ENCODE assay signal across 15 cellular contexts in genomic region chr11:93717501-93717900, GRCh38.
DNase-seq lines count a peak whose midpoint lies in the region; ATAC-seq, FAIRE-seq and TF ChIP-seq lines count a peak whose summit lies in the region.
"Had no signal": no experiment of that assay in that cellular context is flagged by ENCODE, and none has a peak within 500 bp of the region (broad histone marks: within the 10 kb centered on the region; RNA-seq: fewer than 3 reads in every experiment).

No MANE protein-coding gene starts in this region.

- H3K27me3 Mint-ChIP-seq in activated T-cell treated with anti-CD3 and anti-CD28 coated beads, Interleukin-2, amount 50 U/mL, for 24 hours: no peaks in the 10 kb centered on the region

- peak overlapping the region; percentile 32 for H3K27ac Mint-ChIP-seq in activated T-cell treated with anti-CD3 and anti-CD28 coated beads, Interleukin-2, amount 50 U/mL, for 24 hours
- peak overlapping the region; percentile 78 for H3K27ac Mint-ChIP-seq in stimulated activated effector memory CD8-positive, alpha-beta T cell treated with anti-CD3 and anti-CD28 coated beads, Interleukin-12 subunit alpha, Interleukin-12 subunit beta, amount 100 ng/mL, for 72 hours

- H3K36me3 Mint-ChIP-seq in activated T-cell treated with anti-CD3 and anti-CD28 coated beads, Interleukin-2, amount 50 U/mL, for 24 hours (ENCODE audit: low read depth): peaks cover 90% of the 10 kb centered on the region
- peaks cover 81% of the 10 kb centered on the region for H3K36me3 Mint-ChIP-seq in stimulated activated effector memory CD8-positive, alpha-beta T cell treated with anti-CD3 and anti-CD28 coated beads, Interleukin-12 subunit alpha, Interleukin-12 subunit beta, amount 100 ng/mL, for 72 hours

- no peak for TF ChIP-seq CTCF in brain microvascular endothelial cell (IDR thresholded peaks at IDR 0.05; ENCODE audit: low read depth, low read length, missing control alignments)

- H3K36me3 ChIP-seq in brain microvascular endothelial cell (replicated peaks): peaks cover 11% of the 10 kb centered on the region

- H3K4me3 Mint-ChIP-seq in activated T-cell treated with anti-CD3 and anti-CD28 coated beads, Interleukin-2, amount 50 U/mL, for 24 hours: no peak overlapping the region
- H3K4me3 Mint-ChIP-seq in stimulated activated effector memory CD8-positive, alpha-beta T cell treated with anti-CD3 and anti-CD28 coated beads, Interleukin-12 subunit alpha, Interleukin-12 subunit beta, amount 100 ng/mL, for 72 hours: no peak overlapping the region

- no peak overlapping the region for H3K27ac ChIP-seq in brain microvascular endothelial cell
- H3K27ac ChIP-seq: KMS-11, pancreas, upper lobe of right lung had no signal

- no peak overlapping the region for H3K4me3 ChIP-seq in brain microvascular endothelial cell (ENCODE audit: low read depth, low read length)
- H3K4me3 ChIP-seq: pancreas, upper lobe of right lung had no signal

- in situ Hi-C loops in brain microvascular endothelial cell (cut with HindIII; ENCODE audit: low pct_ligation_motif_present, low sequenced_read_pairs): no loop called here

- H3K27me3 ChIP-seq in brain microvascular endothelial cell (replicated peaks): no peaks in the 10 kb centered on the region
- H3K27me3 ChIP-seq: pancreas, upper lobe of right lung had no signal

- no peaks in the 10 kb centered on the region for H3K9me3 Mint-ChIP-seq in activated T-cell treated with anti-CD3 and anti-CD28 coated beads, Interleukin-2, amount 50 U/mL, for 24 hours
- no peaks in the 10 kb centered on the region for H3K9me3 Mint-ChIP-seq in stimulated activated effector memory CD8-positive, alpha-beta T cell treated with anti-CD3 and anti-CD28 coated beads, Interleukin-12 subunit alpha, Interleukin-12 subunit beta, amount 100 ng/mL, for 72 hours

- H3K4me1 Mint-ChIP-seq in activated T-cell treated with anti-CD3 and anti-CD28 coated beads, Interleukin-2, amount 50 U/mL, for 24 hours (ENCODE audit: low read depth): peaks cover 23% of the 10 kb centered on the region
- H3K4me1 Mint-ChIP-seq in stimulated activated effector memory CD8-positive, alpha-beta T cell treated with anti-CD3 and anti-CD28 coated beads, Interleukin-12 subunit alpha, Interleukin-12 subunit beta, amount 100 ng/mL, for 72 hours: peaks cover 36% of the 10 kb centered on the region

- ATAC-seq in stimulated activated effector memory CD8-positive, alpha-beta T cell treated with anti-CD3 and anti-CD28 coated beads, Interleukin-12 subunit alpha, Interleukin-12 subunit beta, amount 100 ng/mL, for 72 hours: no peak
- ATAC-seq: pancreas, upper lobe of right lung had no signal

- no peak for DNase-seq in activated T-cell treated with anti-CD3 and anti-CD28 coated beads, Interleukin-2, amount 50 U/mL, for 24 hours
- no peak for DNase-seq in activated T-cell treated with anti-CD3 and anti-CD28 coated beads, Interleukin-2, amount 50 U/mL, for 1 hour
- DNase-seq in RCC 7860 (ENCODE audit: low spot score) (peak; percentile 11), brain microvascular endothelial cell (peak; percentile 18)
- DNase-seq in stimulated activated effector memory CD8-positive, alpha-beta T cell treated with anti-CD3 and anti-CD28 coated beads, Interleukin-12 subunit alpha, Interleukin-12 subunit beta, amount 100 ng/mL, for 72 hours (ENCODE audit: low spot score in 2 of 2): no peak
- no peak for DNase-seq in stimulated activated naive CD4-positive, alpha-beta T cell treated with Interleukin-2 at 50 U/mL for 16 hours (lab: John Stamatoyannopoulos, UW)
- DNase-seq in activated CD4-positive, CD25-positive, alpha-beta regulatory T cell (lab: John Stamatoyannopoulos, UW): no peak
- no peak for DNase-seq in activated CD4-positive, CD25-positive, alpha-beta regulatory T cell treated with anti-CD3 and anti-CD28 coated beads, Interleukin-2, amount 50 U/mL, for 72 hours
- DNase-seq: activated CD4-positive, alpha-beta T cell treated with anti-CD3 and anti-CD28 coated beads, Interleukin-2, amount 50 U/mL, for 4 hours; activated gamma-delta T cell; effector memory CD4-positive, alpha-beta T cell; hypothalamus; pancreas; upper lobe of right lung had no signal

- FAIRE-seq in RCC 7860 (lab: Jason Lieb, UNC): no peak
- FAIRE-seq: pancreas had no signal

Comparison
In these comparisons a context has a peak if more than half of its experiments do, and no peak if none do; other contexts are left out.
1. DNase-seq: peak in RCC 7860 (single experiment) and brain microvascular endothelial cell (single experiment); none in activated T-cell treated with anti-CD3 and anti-CD28 coated beads, Interleukin-2, amount 50 U/mL, for 24 hours (single experiment), activated T-cell treated with anti-CD3 and anti-CD28 coated beads, Interleukin-2, amount 50 U/mL, for 1 hour (single experiment), stimulated activated effector memory CD8-positive, alpha-beta T cell treated with anti-CD3 and anti-CD28 coated beads, Interleukin-12 subunit alpha, Interleukin-12 subunit beta, amount 100 ng/mL, for 72 hours (0 of 2), stimulated activated naive CD4-positive, alpha-beta T cell treated with Interleukin-2 at 50 U/mL for 16 hours (single experiment), activated CD4-positive, CD25-positive, alpha-beta regulatory T cell (0 of 4) and activated CD4-positive, CD25-positive, alpha-beta regulatory T cell treated with anti-CD3 and anti-CD28 coated beads, Interleukin-2, amount 50 U/mL, for 72 hours (single experiment).